In genomic region chr7:80150621-80151273, GRCh38 we compare ENCODE assay signal across 10 cellular contexts. TPM values are rescaled to one million over a fixed set of nuclear protein-coding genes. Genes with fewer than 3 reads are reported as not detected.
DNase-seq lines count a peak whose midpoint lies in the region; ATAC-seq and TF ChIP-seq lines count a peak whose summit lies in the region.
"Had no signal": no experiment of that assay in that cellular context is flagged by ENCODE, and none has a peak within 500 bp of the region (broad histone marks: within the 10 kb centered on the region; RNA-seq: fewer than 3 reads in every experiment).

No MANE protein-coding gene starts in this region.

- H2AFZ ChIP-seq in mammary epithelial cell (ENCODE audit: low read depth, low read length), result no peak overlapping the region

- ATAC-seq in HG03159 (IDR thresholded peaks at IDR 0.05; ENCODE audit: unreplicated experiment) (peak; percentile 13), HG03196 (IDR thresholded peaks at IDR 0.05; ENCODE audit: unreplicated experiment) (no peak)

- no peaks in the 10 kb centered on the region for H3K9me3 ChIP-seq in mammary epithelial cell (replicated peaks; ENCODE audit: insufficient read depth, low read length)
- H3K9me3 ChIP-seq: lower lobe of right lung had no signal

- H3K4me1 ChIP-seq in mammary epithelial cell (ENCODE audit: insufficient read depth, low read length), result peaks cover 41% of the 10 kb centered on the region

- in situ Hi-C loops in mammary epithelial cell (cut with MboI; ENCODE audit: low sequenced_read_pairs in 2 of 2), result no loop called here

- no peaks in the 10 kb centered on the region for H3K36me3 ChIP-seq in mammary epithelial cell (ENCODE audit: insufficient read depth, low read length)
- H3K36me3 ChIP-seq: lower lobe of right lung had no signal

- peak overlapping the region in 1 of 3 experiments; percentile 19 for H3K4me3 ChIP-seq in mammary epithelial cell (replicated peaks in 1 of 3; ENCODE audit: insufficient read depth in 1 of 3, low read depth in 2 of 3, low read length in 3 of 3)
- H3K4me3 ChIP-seq: lower lobe of right lung had no signal

- H3K79me2 ChIP-seq in mammary epithelial cell (ENCODE audit: insufficient read depth, low read length), result peaks cover 94% of the 10 kb centered on the region

- intact Hi-C loops in mammary epithelial cell (cut with micrococcal nuclease), result loop anchor here (1.0 kb wide), 1 partner anchor 16 kb away; the partner anchor contains the start of gene GNAI1

- peak; percentile 77 for DNase-seq in ELR (ENCODE audit: low read depth)
- DNase-seq in mammary epithelial cell, result peak; percentile 91
- DNase-seq in myocyte (ENCODE audit: low read depth), result peak; percentile 78
- no peak for DNase-seq in pons (ENCODE audit: low spot score)
- DNase-seq in NCI-H146 treated with DMSO at 0.1 percent for 48 hours (lab: John Stamatoyannopoulos, UW; ENCODE audit: unreplicated experiment), result no peak
- DNase-seq in globus pallidus (ENCODE audit: low spot score), result no peak
- DNase-seq: DMS79 treated with DMSO at 0.1 percent for 48 hours, lower lobe of right lung had no signal

- dilution Hi-C loops in mammary epithelial cell (cut with HindIII; ENCODE audit: low sequenced_read_pairs), result no loop called here

- H3K27me3 ChIP-seq in mammary epithelial cell (ENCODE audit: insufficient read depth, low read length), result no peaks in the 10 kb centered on the region

- H3K9ac ChIP-seq in mammary epithelial cell (ENCODE audit: insufficient read depth, low read length), result peak overlapping the region; percentile 12

- peak overlapping the region; percentile 71 for H3K4me2 ChIP-seq in mammary epithelial cell (ENCODE audit: insufficient read depth, low read depth, low read length)

- 75% methylated on average over 5 of the region's 5 CpGs for WGBS in mammary epithelial cell (ENCODE audit: low coverage, missing lambda C conversion rate)

- TF ChIP-seq CTCF in mammary epithelial cell (conservative IDR thresholded peaks at IDR 0.05 in 1 of 2, IDR thresholded peaks at IDR 0.05 in 1 of 2; ENCODE audit: extremely low read depth in 1 of 2, insufficient read depth in 1 of 2, low read depth in 1 of 2, low read length in 2 of 2), result no peak

- peak overlapping the region; percentile 83 for H3K27ac ChIP-seq in mammary epithelial cell (ENCODE audit: insufficient read depth, low read depth, low read length)
- H3K27ac ChIP-seq: lower lobe of right lung had no signal

- H4K20me1 ChIP-seq in mammary epithelial cell (ENCODE audit: insufficient read depth, low read length), result no peaks in the 10 kb centered on the region

- BruUV-seq in mammary epithelial cell (replicated peaks; lab: Mats Ljungman, UMichigan), result TSS peak; percentile 37

- CTCF ChIA-PET in mammary epithelial cell (lab: Charles Lee; ENCODE audit: low non-redundant PET), result no interaction called here

RNA-seq across cellular contexts. Expression of gene GNAI1, which starts 16.1 kb away (rescaled TPM):
- 10 to 100 TPM; 39.6 to 39.8 TPM for total RNA-seq in mammary epithelial cell
- 26.8 TPM for polyA plus RNA-seq in mammary epithelial cell
- polyA minus RNA-seq in mammary epithelial cell, result 17.4 TPM
- total RNA-seq in myocyte, result 42.4 and 44.0 TPM in 2 replicates
- 25.1 TPM for polyA plus RNA-seq in myocyte (2012)

Comparison
In these comparisons a context has a peak if more than half of its experiments do, and no peak if none do; other contexts are left out.
1. DNase-seq: peak in ELR (single experiment), mammary epithelial cell (single experiment) and myocyte (single experiment); none in pons (single experiment), NCI-H146 treated with DMSO at 0.1 percent for 48 hours (single experiment) and globus pallidus (single experiment).